In the genomic region with DNA sequence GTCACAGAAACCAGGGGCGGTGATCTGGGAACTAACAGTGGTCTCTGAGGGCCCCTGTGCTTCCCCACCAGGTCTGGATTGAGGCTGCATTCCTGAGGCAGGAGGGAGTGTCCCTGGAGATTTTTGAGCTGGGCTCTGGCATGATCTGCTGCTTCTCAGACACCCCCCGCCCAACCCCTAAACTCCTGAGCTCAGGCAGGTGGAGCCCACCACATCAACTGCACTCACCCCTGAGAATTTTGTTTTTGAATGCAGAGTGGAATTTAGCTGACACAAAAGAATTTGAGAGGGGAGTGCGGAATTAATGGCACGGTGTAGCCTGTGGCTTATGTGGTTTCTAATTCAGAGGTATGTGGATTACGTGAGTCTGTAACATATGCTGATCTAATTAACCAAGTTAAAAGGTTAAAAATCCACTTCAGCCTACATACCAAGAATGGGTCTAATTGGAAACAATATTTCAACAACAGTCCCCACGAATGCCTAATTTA, we compare ENCODE assay signal across 1 cellular context.
TF ChIP-seq lines count a peak whose summit lies in the region.

No MANE protein-coding gene starts in this region.

TF ChIP-seq in SK-N-SH treated with all-trans-retinoic acid at 6 μM for 48 hours, 23 proteins besides CTCF, POLR2A, EP300 and RAD21 (continued from another document):
- TF ChIP-seq POU6F1 (CRISPR knock-in tag; IDR thresholded peaks at IDR 0.05; ENCODE audit: borderline replicate concordance, low read depth) (no peak), TCF4 (CRISPR knock-in tag; IDR thresholded peaks at IDR 0.05; ENCODE audit: borderline replicate concordance) (no peak), CSDC2 (CRISPR knock-in tag; IDR thresholded peaks at IDR 0.05) (peak; percentile 46; the same call in 1 of the 2 replicates)
